Comparison of ENCODE assay signal across 8 cellular contexts in genomic region chr5:140356878-140357730, GRCh38. TPM values are rescaled to one million over a fixed set of nuclear protein-coding genes. Genes with fewer than 3 reads are reported as not detected.
A peak's percentile ranks its signal among the peaks of the same experiment; 100 is the strongest.
DNase-seq lines count a peak whose midpoint lies in the region; ATAC-seq and TF ChIP-seq lines count a peak whose summit lies in the region.

No MANE protein-coding gene starts in this region.

- ATAC-seq in GM18505 (IDR thresholded peaks at IDR 0.05; ENCODE audit: unreplicated experiment) (peak; percentile 16), HG02588 (IDR thresholded peaks at IDR 0.05; ENCODE audit: unreplicated experiment) (peak; percentile 4), activated B cell treated with CpG ODN at 0.5 μM for 24 hours (ENCODE audit: low read depth) (peak; percentile 18), naive B cell (ENCODE audit: low read depth in 2 of 2) (peak; percentile 24 to 32)

- H3K4me1 Mint-ChIP-seq in activated B cell treated with CpG ODN at 0.5 μM for 24 hours (peaks cover 9% of the 10 kb centered on the region), naive B cell (peaks cover 6 to 9% (median 8%) of the 10 kb centered on the region in 3 donors)

- POLR2A ChIA-PET in activated B cell treated with CpG ODN at 0.5 μM for 24 hours (lab: Charles Lee) (no interaction called here), HEK293T (lab: Yijun Ruan, JAX) (no interaction called here)

- no peak for TF ChIP-seq CTCF in activated B cell treated with CpG ODN at 0.5 μM for 24 hours (IDR thresholded peaks at IDR 0.05)

- H3K27ac Mint-ChIP-seq in activated B cell treated with CpG ODN at 0.5 μM for 24 hours (no peak overlapping the region), naive B cell (peak overlapping the region in 1 of 6 donors; percentile 50)

- intact Hi-C loops in activated B cell treated with CpG ODN at 0.5 μM for 24 hours (cut with micrococcal nuclease), result loop anchor here (2.0 kb wide), 1 partner anchor 112 kb away; no protein-coding TSS in a partner anchor

- CTCF ChIA-PET in activated B cell treated with CpG ODN at 0.5 μM for 24 hours (lab: Charles Lee) (interaction anchor here (1.5 kb wide), 1 partner anchor 11 kb away, joined by 3 read pairs; no protein-coding TSS in a partner anchor), HEK293T (lab: Yijun Ruan, JAX) (interaction anchor here (2.9 to 7.8 kb wide), 2 partner anchors 11 to 115 kb away, joined by 20 to 169 read pairs; partner anchors contain the start of gene HBEGF)

- H3K36me3 Mint-ChIP-seq in activated B cell treated with CpG ODN at 0.5 μM for 24 hours (ENCODE audit: low read depth), result no peaks in the 10 kb centered on the region
- H3K36me3 Mint-ChIP-seq in naive B cell, result no peaks in the 10 kb centered on the region

- peaks cover 3% of the 10 kb centered on the region for H3K27me3 Mint-ChIP-seq in activated B cell treated with CpG ODN at 0.5 μM for 24 hours
- H3K27me3 Mint-ChIP-seq in naive B cell, result peaks cover 4 to 18% (median 7%) of the 10 kb centered on the region in 3 donors

- TF ChIP-seq POLR2A in GM18505 (IDR thresholded peaks at IDR 0.05; ENCODE audit: borderline replicate concordance, extremely low read depth, insufficient read depth, insufficient read length), result no peak

- peak overlapping the region; percentile 44 for H3K4me3 Mint-ChIP-seq in activated B cell treated with CpG ODN at 0.5 μM for 24 hours
- H3K4me3 Mint-ChIP-seq in naive B cell, result peak overlapping the region in 5 of 8 donors; percentile 27 to 76 (median 57)

- DNase-seq in activated B cell treated with CpG ODN at 0.5 μM for 24 hours, result no peak
- no peak for DNase-seq in naive B cell
- DNase-seq in HEK293T (ENCODE audit: extremely low spot score), result no peak
- DNase-seq in HuH-7 (ENCODE audit: low spot score), result no peak
- no peak for DNase-seq in activated CD4-positive, alpha-beta T cell treated with anti-CD3 and anti-CD28 coated beads for 1 hour
- no peak for DNase-seq in AG08395 (ENCODE audit: low spot score)

- H3K9me3 Mint-ChIP-seq in activated B cell treated with CpG ODN at 0.5 μM for 24 hours, result no peaks in the 10 kb centered on the region
- no peaks in the 10 kb centered on the region for H3K9me3 Mint-ChIP-seq in naive B cell

TF ChIP-seq in HEK293T, 16 proteins besides CTCF, POLR2A, EP300 and RAD21:
- TF ChIP-seq LEF1 (IDR thresholded peaks at IDR 0.05; ENCODE audit: borderline replicate concordance), result no peak
- TF ChIP-seq ARNT (IDR thresholded peaks at IDR 0.05), result no peak
- no peak for TF ChIP-seq PKNOX1 (IDR thresholded peaks at IDR 0.05)
- TF ChIP-seq L3MBTL2 (conservative IDR thresholded peaks at IDR 0.05), result no peak
- no peak for TF ChIP-seq ZNF384 (IDR thresholded peaks at IDR 0.05)
- TF ChIP-seq ELF4 (IDR thresholded peaks at IDR 0.05), result no peak
- TF ChIP-seq BHLHE40 (IDR thresholded peaks at IDR 0.05; ENCODE audit: borderline replicate concordance), result no peak
- no peak for TF ChIP-seq SUZ12 (IDR thresholded peaks at IDR 0.05)
- no peak for TF ChIP-seq FOXK2 (IDR thresholded peaks at IDR 0.05)
- TF ChIP-seq FOXA1 (IDR thresholded peaks at IDR 0.05), result no peak
- TF ChIP-seq TARDBP (IDR thresholded peaks at IDR 0.05), result no peak
- TF ChIP-seq CTBP1 (IDR thresholded peaks at IDR 0.05; ENCODE audit: borderline replicate concordance), result no peak

RNA-seq across cellular contexts. Expression of gene SLC4A9, which starts 2.9 kb away (rescaled TPM):
- not detected in 2 replicates for total RNA-seq in activated B cell treated with CpG ODN at 0.5 μM for 24 hours
- polyA plus RNA-seq in naive B cell (ENCODE audit: low read depth in 6 of 6), result not detected

RNA-seq across cellular contexts. Expression of gene HBEGF, which starts 10.7 kb away (rescaled TPM):
- 0.22 and 0.49 TPM in 2 replicates for total RNA-seq in activated B cell treated with CpG ODN at 0.5 μM for 24 hours
- polyA plus RNA-seq in naive B cell (ENCODE audit: low read depth in 6 of 6), result under 1 TPM in 1 of 6 donors, not detected in 5; 0.19 TPM

RNA-seq across cellular contexts. Expression of gene ANKHD1, which starts 44.5 kb away (rescaled TPM):
- 166 and 187 TPM in 2 replicates for total RNA-seq in activated B cell treated with CpG ODN at 0.5 μM for 24 hours
- polyA plus RNA-seq in naive B cell (ENCODE audit: low read depth in 6 of 6), result 10 to 100 TPM; 53.3 to 88.7 (median 62.5) TPM

RNA-seq across cellular contexts. Expression of gene PFDN1, which starts 54.2 kb away (rescaled TPM):
- total RNA-seq in activated B cell treated with CpG ODN at 0.5 μM for 24 hours, result 38.2 and 38.4 TPM in 2 replicates
- 100 to 1,000 TPM; 110 to 269 (median 140) TPM for polyA plus RNA-seq in naive B cell (ENCODE audit: low read depth in 6 of 6)
